In genomic region chr17:78176548-78177025, GRCh38 we compare ENCODE assay signal across 8 cellular contexts. TPM values are rescaled to one million over a fixed set of nuclear protein-coding genes. Genes with fewer than 3 reads are reported as not detected.
DNase-seq lines count a peak whose midpoint lies in the region; ATAC-seq and TF ChIP-seq lines count a peak whose summit lies in the region.

No MANE protein-coding gene starts in this region.

- H3K4me3 ChIP-seq in dorsolateral prefrontal cortex: no peak overlapping the region

- intact Hi-C loops in dorsolateral prefrontal cortex (cut with DNase I): loop anchor here (5.0 to 10.0 kb wide), 3 partner anchors 64 to 152 kb away; no protein-coding TSS in a partner anchor

- no peaks in the 10 kb centered on the region for H3K27me3 ChIP-seq in dorsolateral prefrontal cortex

- no peak for ATAC-seq in HG02852 (IDR thresholded peaks at IDR 0.05; ENCODE audit: unreplicated experiment)

- TF ChIP-seq CTCF in GM12874 (IDR thresholded peaks at IDR 0.05; ENCODE audit: insufficient read depth, low read depth, low read length): peak; percentile 99
- peak; percentile 43 to 88 (median 76) for TF ChIP-seq CTCF in dorsolateral prefrontal cortex (IDR thresholded peaks at IDR 0.05 in 54 of 56, conservative IDR thresholded peaks at IDR 0.05 in 2 of 56; ENCODE audit: low read depth in 1 of 56, partially characterized antibody in 56 of 56)

- H3K27ac ChIP-seq in dorsolateral prefrontal cortex: peak overlapping the region in 51 of 59 donors; percentile 16 to 98 (median 94)

- DNase-seq in MV-4-11 (lab: John Stamatoyannopoulos, UW): peak; percentile 64
- DNase-seq in activated CD4-positive, alpha-beta T cell treated with anti-CD3 and anti-CD28 coated beads, Interleukin-2, amount 50 U/mL, for 48 hours: peak; percentile 77 to 83
- DNase-seq in dorsolateral prefrontal cortex: peak in 8 of 10 donors; percentile 54 to 81 (median 66)
- DNase-seq in midbrain (lab: John Stamatoyannopoulos, UW): peak; percentile 52
- peak; percentile 38 to 67 for DNase-seq in stimulated activated CD8-positive, alpha-beta memory T cell treated with anti-CD3 and anti-CD28 coated beads, Interleukin-7, amount 100 ng/mL, for 4 hours (ENCODE audit: low read depth in 2 of 2)
- no peak for DNase-seq in NCI-H446 (lab: John Stamatoyannopoulos, UW)

RNA-seq across cellular contexts. Expression of gene SYNGR2, which starts 8.2 kb away (rescaled TPM):
- total RNA-seq in dorsolateral prefrontal cortex: 100 to 1,000 TPM in 3 of 120 experiments, 10 to 100 TPM in 117; 19.6 to 122 (median 45.6) TPM

RNA-seq across cellular contexts. Expression of gene TK1, which starts 10.3 kb away (rescaled TPM):
- total RNA-seq in dorsolateral prefrontal cortex: 1 to 10 TPM in 109 of 120 experiments, under 1 TPM in 11; 0.55 to 5.6 (median 1.9) TPM

RNA-seq across cellular contexts. Expression of gene AFMID, which starts 10.6 kb away (rescaled TPM):
- 100 to 1,000 TPM in 13 of 120 experiments, 10 to 100 TPM in 107; 32.6 to 162 (median 68.4) TPM for total RNA-seq in dorsolateral prefrontal cortex

RNA-seq across cellular contexts. Expression of gene C17orf99, which starts 30.4 kb away (rescaled TPM):
- total RNA-seq in dorsolateral prefrontal cortex: 1 to 10 TPM in 2 of 120 experiments, under 1 TPM in 9, not detected in 109; 0.18 to 1.9 (median 0.31) TPM

RNA-seq across cellular contexts. Expression of gene BIRC5, which starts 37.5 kb away (rescaled TPM):
- total RNA-seq in dorsolateral prefrontal cortex: 1 to 10 TPM in 29 of 120 experiments, under 1 TPM in 66, not detected in 25; 0.16 to 2.8 (median 0.68) TPM

Comparison
In these comparisons a context has a peak if more than half of its experiments do, and no peak if none do; other contexts are left out.
1. DNase-seq: peak in MV-4-11 (single experiment), activated CD4-positive, alpha-beta T cell treated with anti-CD3 and anti-CD28 coated beads, Interleukin-2, amount 50 U/mL, for 48 hours (2 of 2), dorsolateral prefrontal cortex (8 of 10), midbrain (single experiment) and stimulated activated CD8-positive, alpha-beta memory T cell treated with anti-CD3 and anti-CD28 coated beads, Interleukin-7, amount 100 ng/mL, for 4 hours (2 of 2); none in NCI-H446 (0 of 2).